Comparison of ENCODE assay signal across 9 cellular contexts in the genomic region with DNA sequence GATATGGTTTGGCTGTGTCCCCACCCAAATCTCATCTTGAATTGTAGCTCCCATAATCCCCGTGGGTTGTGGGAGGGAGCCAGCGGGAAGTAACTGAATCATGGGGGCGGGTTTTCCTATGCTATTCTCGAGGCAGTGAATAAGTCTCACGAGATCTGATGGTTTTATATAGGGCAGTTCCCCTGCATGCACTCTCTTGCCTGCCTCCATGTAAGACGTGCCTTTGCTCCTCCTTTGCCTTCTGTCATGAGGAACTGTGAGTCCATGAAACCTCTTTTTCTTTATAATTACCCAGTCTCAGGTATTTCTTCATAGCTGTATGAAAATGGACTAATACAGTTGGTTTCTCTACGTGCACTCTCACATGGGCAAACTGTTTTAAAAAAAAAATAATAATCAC.
"Had no signal": no experiment of that assay in that cellular context is flagged by ENCODE, and none has a peak within 500 bp of the region (broad histone marks: within the 10 kb centered on the region; RNA-seq: fewer than 3 reads in every experiment).

No MANE protein-coding gene starts in this region.

- H3K9ac ChIP-seq: GM23248 had no signal

- H2AFZ ChIP-seq: GM23248 had no signal

- H3K9me3 ChIP-seq: HAP-1 had no signal

- H3K4me1 ChIP-seq: HAP-1 had no signal

- DNase-seq: GM23248, GOT3, H7, HFFc6, KG1 had no signal

- FAIRE-seq: HTR-8/SVneo had no signal

- H3K36me3 ChIP-seq: HAP-1 had no signal

- ATAC-seq: HCT116 had no signal

- H3K27ac ChIP-seq: GM23248, HL-60 had no signal

- H3K4me3 ChIP-seq: GM23248, HAP-1 had no signal
